1 cellular context compared by ENCODE assay signal in genomic region chr9:99075246-99075912, GRCh38.
TF ChIP-seq lines count a peak whose summit lies in the region.

No MANE protein-coding gene starts in this region.

TF ChIP-seq in IMR-90, 13 proteins besides CTCF, POLR2A, EP300 and RAD21:
- TF ChIP-seq RFX5 (IDR thresholded peaks at IDR 0.05; ENCODE audit: low read depth, low read length) (no peak), ELK1 (IDR thresholded peaks at IDR 0.05; ENCODE audit: borderline replicate concordance, low read depth, low read length) (no peak), CHD1 (IDR thresholded peaks at IDR 0.05; ENCODE audit: low read depth, low read length) (no peak), FOS (IDR thresholded peaks at IDR 0.05; ENCODE audit: low read depth, low read length) (no peak), MAFK (IDR thresholded peaks at IDR 0.05; ENCODE audit: low read depth, low read length) (0 out of 2 replicates have a peak, but pooled peaks have one; percentile 9), RCOR1 (IDR thresholded peaks at IDR 0.05; ENCODE audit: insufficient replicate concordance, low read length) (no peak), NFE2L2 (IDR thresholded peaks at IDR 0.05; ENCODE audit: low read depth, low read length) (no peak), SMC3 (IDR thresholded peaks at IDR 0.05; ENCODE audit: low read depth, low read length) (no peak), BHLHE40 (IDR thresholded peaks at IDR 0.05; ENCODE audit: low read depth, low read length) (peak; percentile 32; the same call in 1 of the 2 replicates), MXI1 (IDR thresholded peaks at IDR 0.05; ENCODE audit: borderline replicate concordance, low read depth, low read length) (no peak), USF2 (IDR thresholded peaks at IDR 0.05; ENCODE audit: low read depth, low read length) (no peak), MAZ (IDR thresholded peaks at IDR 0.05; ENCODE audit: borderline replicate concordance, low read depth, low read length) (no peak), CEBPB (IDR thresholded peaks at IDR 0.05; ENCODE audit: low read depth, low read length) (no peak)
